ENCODE assay signal across 17 cellular contexts in genomic region chr2:207694811-207695281, GRCh38. TPM values are rescaled to one million over a fixed set of nuclear protein-coding genes. Genes with fewer than 3 reads are reported as not detected.
DNase-seq lines count a peak whose midpoint lies in the region; ATAC-seq and TF ChIP-seq lines count a peak whose summit lies in the region.
"Had no signal": no experiment of that assay in that cellular context is flagged by ENCODE, and none has a peak within 500 bp of the region (broad histone marks: within the 10 kb centered on the region; RNA-seq: fewer than 3 reads in every experiment).

No MANE protein-coding gene starts in this region.

- H3K9ac ChIP-seq in trophoblast cell (ENCODE audit: low read length): no peak overlapping the region
- H3K9ac ChIP-seq: BLaER1 treated with 17β-estradiol and CSF1 and Interleukin-3, amounts not matched to agents 10 nM and 100 nM had no signal

- H2BK5ac ChIP-seq in trophoblast cell (ENCODE audit: low read depth, low read length, poor library complexity): no peak overlapping the region

- H3K23ac ChIP-seq in trophoblast cell (ENCODE audit: low read length): no peak overlapping the region

- no CpG with 5 or more reads among the region's 4 CpGs for WGBS in trophoblast cell (ENCODE audit: extremely low coverage, insufficient coverage, insufficient read length)
- WGBS in lower leg skin, 2 donors: 69 to 75% methylated on average over 4 of the region's 4 CpGs

- no peak overlapping the region for H2BK12ac ChIP-seq in trophoblast cell (ENCODE audit: low read length)

- no peak overlapping the region for H3K4me3 ChIP-seq in trophoblast cell (ENCODE audit: low read depth, low read length)
- H3K4me3 ChIP-seq in lower leg skin (ENCODE audit: low read depth, poor library complexity, severe bottlenecking): no peak overlapping the region
- H3K4me3 ChIP-seq: BLaER1 treated with 17β-estradiol and CSF1 and Interleukin-3, amounts not matched to agents 10 nM and 100 nM; heart right ventricle; ovary had no signal

- H2AFZ ChIP-seq in trophoblast cell (ENCODE audit: insufficient read depth, low read length, poor library complexity): no peak overlapping the region

- DNase-seq in astrocyte of the hippocampus (ENCODE audit: low read depth, low spot score) (peak; percentile 39), trophoblast cell (peak; percentile 64 to 85), lower leg skin (ENCODE audit: low spot score in 2 of 2) (no peak), T1000 (lab: John Stamatoyannopoulos, UW) (no peak), activated T-cell treated with anti-CD3 and anti-CD28 coated beads for 4 hours (no peak), pons (ENCODE audit: low spot score) (no peak)
- DNase-seq: activated CD4-positive, alpha-beta T cell treated with anti-CD3 and anti-CD28 coated beads, Interleukin-2, amount 50 U/mL, for 48 hours; activated T-cell treated with anti-CD3 and anti-CD28 coated beads, Interleukin-2, amount 50 U/mL, for 48 hours; heart right ventricle; kidney glomerular epithelial cell; NCI-H1417; NCI-H226; ovary; stimulated activated naive CD8-positive, alpha-beta T cell treated with anti-CD3 and anti-CD28 coated beads, Interleukin-15, Interleukin-2, amounts not matched to agents 100 U/mL and 50 U/mL, for 24 hours had no signal

- no peak overlapping the region for H3K4me2 ChIP-seq in trophoblast cell (ENCODE audit: low read length)
- H3K4me2 ChIP-seq: BLaER1 treated with 17β-estradiol and CSF1 and Interleukin-3, amounts not matched to agents 10 nM and 100 nM had no signal

- no peak overlapping the region for H3K14ac ChIP-seq in trophoblast cell (ENCODE audit: low read length)

- no peak overlapping the region for H3K27ac ChIP-seq in trophoblast cell (ENCODE audit: low read depth, low read length)
- H3K27ac ChIP-seq: BLaER1 treated with 17β-estradiol and CSF1 and Interleukin-3, amounts not matched to agents 10 nM and 100 nM; heart right ventricle; ovary had no signal

- no peak overlapping the region for H3K4ac ChIP-seq in trophoblast cell (ENCODE audit: low read depth, low read length)

- no peaks in the 10 kb centered on the region for H3K79me1 ChIP-seq in trophoblast cell (ENCODE audit: low read length)

- no peaks in the 10 kb centered on the region for H3K36me3 ChIP-seq in trophoblast cell (ENCODE audit: control insufficient read depth in 1 of 2, insufficient read depth in 2 of 2, low read length in 2 of 2)
- H3K36me3 ChIP-seq: BLaER1 treated with 17β-estradiol and CSF1 and Interleukin-3, amounts not matched to agents 10 nM and 100 nM; heart right ventricle; ovary had no signal

- H3K18ac ChIP-seq in trophoblast cell (ENCODE audit: low read length): no peak overlapping the region

- H4K8ac ChIP-seq in trophoblast cell (ENCODE audit: low read depth, low read length): no peak overlapping the region

- intact Hi-C loops in lower leg skin (cut with DNase I; ENCODE audit: low total_unique reads): no loop called here

- no peak for TF ChIP-seq CTCF in lower leg skin (IDR thresholded peaks at IDR 0.05)

- no peak overlapping the region for H2AK5ac ChIP-seq in trophoblast cell (ENCODE audit: low read length)

- H2BK120ac ChIP-seq in trophoblast cell (ENCODE audit: insufficient read depth, low read length, poor library complexity): no peak overlapping the region

- H4K12ac ChIP-seq in trophoblast cell (ENCODE audit: low read depth, low read length): no peak overlapping the region

- H4K91ac ChIP-seq in trophoblast cell (ENCODE audit: low read depth, low read length): no peak overlapping the region

- no peaks in the 10 kb centered on the region for H3K27me3 ChIP-seq in trophoblast cell (ENCODE audit: insufficient read depth, low read length)
- H3K27me3 ChIP-seq: BLaER1 treated with 17β-estradiol and CSF1 and Interleukin-3, amounts not matched to agents 10 nM and 100 nM; heart right ventricle; ovary had no signal

- peak; percentile 56 for ATAC-seq in GM18511 (IDR thresholded peaks at IDR 0.05; ENCODE audit: unreplicated experiment)
- ATAC-seq in HG03280 (IDR thresholded peaks at IDR 0.05; ENCODE audit: unreplicated experiment): peak; percentile 79
- ATAC-seq: heart right ventricle; stimulated activated naive CD8-positive, alpha-beta T cell treated with anti-CD3 and anti-CD28 coated beads, Interleukin-15, Interleukin-2, amounts not matched to agents 100 U/mL and 50 U/mL, for 24 hours had no signal

- no peaks in the 10 kb centered on the region for H3K9me3 ChIP-seq in trophoblast cell (ENCODE audit: insufficient read depth, low read depth, low read length)
- H3K9me3 ChIP-seq: heart right ventricle, ovary had no signal

- no peaks in the 10 kb centered on the region for H3K4me1 ChIP-seq in trophoblast cell (ENCODE audit: control insufficient read depth in 1 of 2, insufficient read depth in 2 of 2, low read length in 2 of 2)

- TF ChIP-seq POLR2A in lower leg skin (IDR thresholded peaks at IDR 0.05): no peak

- H3K79me2 ChIP-seq in trophoblast cell (ENCODE audit: control insufficient read depth, insufficient read depth, low read length, poor library complexity): no peaks in the 10 kb centered on the region

RNA-seq across cellular contexts. Expression of gene CCNYL1, which starts 16.6 kb away (rescaled TPM):
- polyA plus RNA-seq in trophoblast cell (2013): 20.8 and 21.4 TPM in 2 replicates
- total RNA-seq in lower leg skin: 10 to 100 TPM in 1 of 4 donors, 1 to 10 TPM in 3; 2.2 to 10.1 (median 3.6) TPM

Comparison
In these comparisons a context has a peak if more than half of its experiments do, and no peak if none do; other contexts are left out.
1. DNase-seq: peak in astrocyte of the hippocampus (single experiment) and trophoblast cell (2 of 2); none in lower leg skin (0 of 2), T1000 (single experiment), activated T-cell treated with anti-CD3 and anti-CD28 coated beads for 4 hours (single experiment) and pons (single experiment).